In genomic region chr4:53478671-53479456, GRCh38 we compare ENCODE assay signal across 1 cellular context.
TF ChIP-seq lines count a peak whose summit lies in the region.

No MANE protein-coding gene starts in this region.

TF ChIP-seq in K562, 482 proteins besides CTCF, POLR2A, EP300 and RAD21 (continued from another document):
- TF ChIP-seq, protein P1, sequence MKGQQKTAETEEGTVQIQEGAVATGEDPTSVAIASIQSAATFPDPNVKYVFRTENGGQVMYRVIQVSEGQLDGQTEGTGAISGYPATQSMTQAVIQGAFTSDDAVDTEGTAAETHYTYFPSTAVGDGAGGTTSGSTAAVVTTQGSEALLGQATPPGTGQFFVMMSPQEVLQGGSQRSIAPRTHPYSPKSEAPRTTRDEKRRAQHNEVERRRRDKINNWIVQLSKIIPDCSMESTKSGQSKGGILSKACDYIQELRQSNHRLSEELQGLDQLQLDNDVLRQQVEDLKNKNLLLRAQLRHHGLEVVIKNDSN (CRISPR knock-in tag; IDR thresholded peaks at IDR 0.05) = no peak
- TF ChIP-seq ZNF511 (CRISPR knock-in tag; IDR thresholded peaks at IDR 0.05) (no peak), RB1 (IDR thresholded peaks at IDR 0.05; ENCODE audit: low read depth) (no peak), YBX1 (IDR thresholded peaks at IDR 0.05) (no peak), ZNF445 (CRISPR knock-in tag; IDR thresholded peaks at IDR 0.05; ENCODE audit: low read depth) (no peak), GTF2E2 (tag; IDR thresholded peaks at IDR 0.05) (no peak), ZNF561 (CRISPR knock-in tag; conservative IDR thresholded peaks at IDR 0.05) (no peak), SRSF9 (IDR thresholded peaks at IDR 0.05; ENCODE audit: borderline replicate concordance, low read depth, low read length) (no peak), ZNF316 (IDR thresholded peaks at IDR 0.05) (peak; percentile 91), FOSL1 (tag; conservative IDR thresholded peaks at IDR 0.05) (peak; percentile 81), RBM17 (IDR thresholded peaks at IDR 0.05; ENCODE audit: borderline replicate concordance, low read depth, low read length) (no peak), CCNT2 (IDR thresholded peaks at IDR 0.05; ENCODE audit: borderline replicate concordance, extremely low read depth, insufficient read length, low read depth, low read length) (no peak), XRCC3 (IDR thresholded peaks at IDR 0.05) (no peak), NFATC3 (IDR thresholded peaks at IDR 0.05) (no peak), TCF7L2 (IDR thresholded peaks at IDR 0.05; ENCODE audit: low read depth, low read length) (no peak), ARNT (IDR thresholded peaks at IDR 0.05) (no peak), ZNF77 (CRISPR knock-in tag; IDR thresholded peaks at IDR 0.05) (no peak), MAFK (IDR thresholded peaks at IDR 0.05; ENCODE audit: low read length) (peak; percentile 55; the same call in 1 of the 2 replicates), TSC22D4 (tag; IDR thresholded peaks at IDR 0.05) (no peak), IRF2 (CRISPR knock-in tag; IDR thresholded peaks at IDR 0.05) (no peak), ARID1B (IDR thresholded peaks at IDR 0.05) (peak; percentile 20; the same call in 1 of the 2 replicates), TAF1 (IDR thresholded peaks at IDR 0.05; ENCODE audit: control insufficient read depth, extremely low read depth, insufficient read depth, low read length, severe bottlenecking) (no peak), ETS2 (tag; IDR thresholded peaks at IDR 0.05; ENCODE audit: borderline replicate concordance, poor library complexity, severe bottlenecking) (no peak), TCF7 (IDR thresholded peaks at IDR 0.05; ENCODE audit: borderline replicate concordance) (no peak), PHB2 (IDR thresholded peaks at IDR 0.05; ENCODE audit: low read depth) (no peak), IRF1 (CRISPR knock-in tag; IDR thresholded peaks at IDR 0.05; ENCODE audit: borderline replicate concordance) (no peak), CXXC5 (CRISPR knock-in tag; IDR thresholded peaks at IDR 0.05) (0 out of 2 replicates have a peak, but pooled peaks have one; percentile 38), FOXP1 (CRISPR knock-in tag; IDR thresholded peaks at IDR 0.05) (no peak), NBN (IDR thresholded peaks at IDR 0.05; ENCODE audit: low read depth) (no peak), KDM2B (CRISPR knock-in tag; IDR thresholded peaks at IDR 0.05) (no peak), MAZ (CRISPR knock-in tag; conservative IDR thresholded peaks at IDR 0.05 in 1 of 2, IDR thresholded peaks at IDR 0.05 in 1 of 2) (no peak), NFE2 (IDR thresholded peaks at IDR 0.05; ENCODE audit: low read depth) (peak; percentile 79), MCM3 (IDR thresholded peaks at IDR 0.05) (no peak), ATF7 (IDR thresholded peaks at IDR 0.05) (no peak), NFE2L1 (tag; IDR thresholded peaks at IDR 0.05; ENCODE audit: borderline replicate concordance, low read depth) (no peak), MTA1 (IDR thresholded peaks at IDR 0.05; ENCODE audit: borderline replicate concordance) (no peak), ZNF311 (CRISPR knock-in tag; IDR thresholded peaks at IDR 0.05) (no peak), RBM22 (IDR thresholded peaks at IDR 0.05; ENCODE audit: low read depth, low read length, poor library complexity, severe bottlenecking) (no peak), JUND (IDR thresholded peaks at IDR 0.05; ENCODE audit: borderline replicate concordance, low read depth, low read length) (peak; percentile 72), JUND (tag; IDR thresholded peaks at IDR 0.05; ENCODE audit: borderline replicate concordance, low read depth, low read length) (peak; percentile 50; the same call in 1 of the 3 replicates), MECOM (CRISPR knock-in tag; IDR thresholded peaks at IDR 0.05) (no peak), RBBP5 (IDR thresholded peaks at IDR 0.05; ENCODE audit: borderline replicate concordance, insufficient read depth, low read length, poor library complexity, severe bottlenecking) (no peak), RAD51 (IDR thresholded peaks at IDR 0.05; ENCODE audit: borderline replicate concordance, low read depth) (no peak), ZNF143 (CRISPR knock-in tag; IDR thresholded peaks at IDR 0.05) (no peak), SMAD1 (IDR thresholded peaks at IDR 0.05; ENCODE audit: low read depth, low read length, partially characterized antibody) (no peak), MED1 (CRISPR knock-in tag; IDR thresholded peaks at IDR 0.05; ENCODE audit: borderline replicate concordance) (no peak), VEZF1 (CRISPR knock-in tag; IDR thresholded peaks at IDR 0.05) (no peak), ATF3 (IDR thresholded peaks at IDR 0.05) (peak; percentile 72), ATF3 (CRISPR knock-in tag; conservative IDR thresholded peaks at IDR 0.05) (no peak), DMBX1 (CRISPR knock-in tag; IDR thresholded peaks at IDR 0.05; ENCODE audit: borderline replicate concordance) (0 out of 2 replicates have a peak, but pooled peaks have one; percentile 34), NCOA4 (IDR thresholded peaks at IDR 0.05; ENCODE audit: partially characterized antibody) (no peak), GATAD2B (IDR thresholded peaks at IDR 0.05; ENCODE audit: borderline replicate concordance) (no peak)
- TF ChIP-seq, protein P2, sequence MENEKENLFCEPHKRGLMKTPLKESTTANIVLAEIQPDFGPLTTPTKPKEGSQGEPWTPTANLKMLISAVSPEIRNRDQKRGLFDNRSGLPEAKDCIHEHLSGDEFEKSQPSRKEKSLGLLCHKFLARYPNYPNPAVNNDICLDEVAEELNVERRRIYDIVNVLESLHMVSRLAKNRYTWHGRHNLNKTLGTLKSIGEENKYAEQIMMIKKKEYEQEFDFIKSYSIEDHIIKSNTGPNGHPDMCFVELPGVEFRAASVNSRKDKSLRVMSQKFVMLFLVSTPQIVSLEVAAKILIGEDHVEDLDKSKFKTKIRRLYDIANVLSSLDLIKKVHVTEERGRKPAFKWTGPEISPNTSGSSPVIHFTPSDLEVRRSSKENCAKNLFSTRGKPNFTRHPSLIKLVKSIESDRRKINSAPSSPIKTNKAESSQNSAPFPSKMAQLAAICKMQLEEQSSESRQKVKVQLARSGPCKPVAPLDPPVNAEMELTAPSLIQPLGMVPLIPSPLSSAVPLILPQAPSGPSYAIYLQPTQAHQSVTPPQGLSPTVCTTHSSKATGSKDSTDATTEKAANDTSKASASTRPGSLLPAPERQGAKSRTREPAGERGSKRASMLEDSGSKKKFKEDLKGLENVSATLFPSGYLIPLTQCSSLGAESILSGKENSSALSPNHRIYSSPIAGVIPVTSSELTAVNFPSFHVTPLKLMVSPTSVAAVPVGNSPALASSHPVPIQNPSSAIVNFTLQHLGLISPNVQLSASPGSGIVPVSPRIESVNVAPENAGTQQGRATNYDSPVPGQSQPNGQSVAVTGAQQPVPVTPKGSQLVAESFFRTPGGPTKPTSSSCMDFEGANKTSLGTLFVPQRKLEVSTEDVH (IDR thresholded peaks at IDR 0.05; ENCODE audit: low read depth, partially characterized antibody) = no peak
- TF ChIP-seq, protein P3, sequence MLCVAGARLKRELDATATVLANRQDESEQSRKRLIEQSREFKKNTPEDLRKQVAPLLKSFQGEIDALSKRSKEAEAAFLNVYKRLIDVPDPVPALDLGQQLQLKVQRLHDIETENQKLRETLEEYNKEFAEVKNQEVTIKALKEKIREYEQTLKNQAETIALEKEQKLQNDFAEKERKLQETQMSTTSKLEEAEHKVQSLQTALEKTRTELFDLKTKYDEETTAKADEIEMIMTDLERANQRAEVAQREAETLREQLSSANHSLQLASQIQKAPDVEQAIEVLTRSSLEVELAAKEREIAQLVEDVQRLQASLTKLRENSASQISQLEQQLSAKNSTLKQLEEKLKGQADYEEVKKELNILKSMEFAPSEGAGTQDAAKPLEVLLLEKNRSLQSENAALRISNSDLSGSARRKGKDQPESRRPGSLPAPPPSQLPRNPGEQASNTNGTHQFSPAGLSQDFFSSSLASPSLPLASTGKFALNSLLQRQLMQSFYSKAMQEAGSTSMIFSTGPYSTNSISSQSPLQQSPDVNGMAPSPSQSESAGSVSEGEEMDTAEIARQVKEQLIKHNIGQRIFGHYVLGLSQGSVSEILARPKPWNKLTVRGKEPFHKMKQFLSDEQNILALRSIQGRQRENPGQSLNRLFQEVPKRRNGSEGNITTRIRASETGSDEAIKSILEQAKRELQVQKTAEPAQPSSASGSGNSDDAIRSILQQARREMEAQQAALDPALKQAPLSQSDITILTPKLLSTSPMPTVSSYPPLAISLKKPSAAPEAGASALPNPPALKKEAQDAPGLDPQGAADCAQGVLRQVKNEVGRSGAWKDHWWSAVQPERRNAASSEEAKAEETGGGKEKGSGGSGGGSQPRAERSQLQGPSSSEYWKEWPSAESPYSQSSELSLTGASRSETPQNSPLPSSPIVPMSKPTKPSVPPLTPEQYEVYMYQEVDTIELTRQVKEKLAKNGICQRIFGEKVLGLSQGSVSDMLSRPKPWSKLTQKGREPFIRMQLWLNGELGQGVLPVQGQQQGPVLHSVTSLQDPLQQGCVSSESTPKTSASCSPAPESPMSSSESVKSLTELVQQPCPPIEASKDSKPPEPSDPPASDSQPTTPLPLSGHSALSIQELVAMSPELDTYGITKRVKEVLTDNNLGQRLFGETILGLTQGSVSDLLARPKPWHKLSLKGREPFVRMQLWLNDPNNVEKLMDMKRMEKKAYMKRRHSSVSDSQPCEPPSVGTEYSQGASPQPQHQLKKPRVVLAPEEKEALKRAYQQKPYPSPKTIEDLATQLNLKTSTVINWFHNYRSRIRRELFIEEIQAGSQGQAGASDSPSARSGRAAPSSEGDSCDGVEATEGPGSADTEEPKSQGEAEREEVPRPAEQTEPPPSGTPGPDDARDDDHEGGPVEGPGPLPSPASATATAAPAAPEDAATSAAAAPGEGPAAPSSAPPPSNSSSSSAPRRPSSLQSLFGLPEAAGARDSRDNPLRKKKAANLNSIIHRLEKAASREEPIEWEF (CRISPR knock-in tag; IDR thresholded peaks at IDR 0.05) = no peak
- TF ChIP-seq, protein P4, sequence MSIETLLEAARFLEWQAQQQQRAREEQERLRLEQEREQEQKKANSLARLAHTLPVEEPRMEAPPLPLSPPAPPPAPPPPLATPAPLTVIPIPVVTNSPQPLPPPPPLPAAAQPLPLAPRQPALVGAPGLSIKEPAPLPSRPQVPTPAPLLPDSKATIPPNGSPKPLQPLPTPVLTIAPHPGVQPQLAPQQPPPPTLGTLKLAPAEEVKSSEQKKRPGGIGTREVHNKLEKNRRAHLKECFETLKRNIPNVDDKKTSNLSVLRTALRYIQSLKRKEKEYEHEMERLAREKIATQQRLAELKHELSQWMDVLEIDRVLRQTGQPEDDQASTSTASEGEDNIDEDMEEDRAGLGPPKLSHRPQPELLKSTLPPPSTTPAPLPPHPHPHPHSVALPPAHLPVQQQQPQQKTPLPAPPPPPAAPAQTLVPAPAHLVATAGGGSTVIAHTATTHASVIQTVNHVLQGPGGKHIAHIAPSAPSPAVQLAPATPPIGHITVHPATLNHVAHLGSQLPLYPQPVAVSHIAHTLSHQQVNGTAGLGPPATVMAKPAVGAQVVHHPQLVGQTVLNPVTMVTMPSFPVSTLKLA (conservative IDR thresholded peaks at IDR 0.05) = no peak
- TF ChIP-seq, protein P5, sequence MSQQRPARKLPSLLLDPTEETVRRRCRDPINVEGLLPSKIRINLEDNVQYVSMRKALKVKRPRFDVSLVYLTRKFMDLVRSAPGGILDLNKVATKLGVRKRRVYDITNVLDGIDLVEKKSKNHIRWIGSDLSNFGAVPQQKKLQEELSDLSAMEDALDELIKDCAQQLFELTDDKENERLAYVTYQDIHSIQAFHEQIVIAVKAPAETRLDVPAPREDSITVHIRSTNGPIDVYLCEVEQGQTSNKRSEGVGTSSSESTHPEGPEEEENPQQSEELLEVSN (IDR thresholded peaks at IDR 0.05; ENCODE audit: borderline replicate concordance in 1 of 2, extremely low read depth in 1 of 2, insufficient read depth in 1 of 2, insufficient read length in 1 of 2, low read depth in 1 of 2, low read length in 1 of 2, poor library complexity in 1 of 2, severe bottlenecking in 1 of 2) = no peak
